Comparison of ENCODE assay signal across 8 cellular contexts in the genomic region with DNA sequence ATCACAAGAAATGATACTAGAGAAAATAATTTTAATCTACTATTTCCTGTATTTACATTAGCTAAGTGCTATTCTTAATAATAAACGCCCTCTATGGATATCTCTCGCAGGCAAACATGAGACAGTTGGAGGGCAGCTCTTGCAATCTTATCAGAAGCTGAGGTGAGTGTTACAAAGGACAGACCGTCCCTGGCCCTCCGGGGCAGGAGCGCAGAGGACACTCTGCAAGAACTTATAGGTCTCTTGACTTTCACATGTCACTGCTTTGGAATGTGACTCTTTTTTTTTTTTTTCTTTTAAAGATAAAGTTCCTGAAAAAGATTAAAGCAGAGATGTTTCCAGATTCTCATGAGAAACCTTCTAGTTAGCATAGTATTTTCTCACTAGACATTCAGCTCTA. TPM values are rescaled to one million over a fixed set of nuclear protein-coding genes. Genes with fewer than 3 reads are reported as not detected.
DNase-seq lines count a peak whose midpoint lies in the region; ATAC-seq and TF ChIP-seq lines count a peak whose summit lies in the region.

No MANE protein-coding gene starts in this region.

- H3K4me1 ChIP-seq in thoracic aorta (ENCODE audit: control insufficient read depth in 1 of 2, low read depth in 2 of 2), result peaks cover 22 to 51% of the 10 kb centered on the region in 2 donors

- no peaks in the 10 kb centered on the region for H3K36me3 ChIP-seq in thoracic aorta

- peaks cover 30% of the 10 kb centered on the region for H3K36me3 Mint-ChIP-seq in T-helper 2 cell treated with Interferon-gamma antibody and Interleukin-4, amounts not matched to agents 5 μg/mL and 100 μg/mL, for 36 hours (ENCODE audit: low read depth)
- H3K36me3 Mint-ChIP-seq in T-cell (peaks cover 32% of the 10 kb centered on the region), glutamatergic neuron (ENCODE audit: unreplicated experiment) (no peaks in the 10 kb centered on the region)
- H3K36me3 Mint-ChIP-seq in stimulated activated naive B cell treated with anti-CD40 and anti-IgM and Interleukin-4, amounts not matched to agents 10 μg/mL and 1 μg/mL and 100 μg/mL, for 72 hours, result peaks cover 6 to 8% of the 10 kb centered on the region in 2 donors

- H3K27me3 Mint-ChIP-seq in T-helper 2 cell treated with Interferon-gamma antibody and Interleukin-4, amounts not matched to agents 5 μg/mL and 100 μg/mL, for 36 hours (ENCODE audit: low read depth), result no peaks in the 10 kb centered on the region
- H3K27me3 Mint-ChIP-seq in T-cell, result no peaks in the 10 kb centered on the region
- peaks cover 3% of the 10 kb centered on the region for H3K27me3 Mint-ChIP-seq in glutamatergic neuron (ENCODE audit: unreplicated experiment)
- H3K27me3 Mint-ChIP-seq in stimulated activated naive B cell treated with anti-CD40 and anti-IgM and Interleukin-4, amounts not matched to agents 10 μg/mL and 1 μg/mL and 100 μg/mL, for 72 hours, result no peaks in the 10 kb centered on the region

- H3K4me3 Mint-ChIP-seq in T-helper 2 cell treated with Interferon-gamma antibody and Interleukin-4, amounts not matched to agents 5 μg/mL and 100 μg/mL, for 36 hours, result no peak overlapping the region
- H3K4me3 Mint-ChIP-seq in T-cell (no peak overlapping the region), glutamatergic neuron (ENCODE audit: unreplicated experiment) (no peak overlapping the region)
- no peak overlapping the region for H3K4me3 Mint-ChIP-seq in stimulated activated naive B cell treated with anti-CD40 and anti-IgM and Interleukin-4, amounts not matched to agents 10 μg/mL and 1 μg/mL and 100 μg/mL, for 72 hours

- CTCF ChIA-PET in T-cell (lab: Charles Lee), result interaction anchor here in 1 of 2 donors (0.6 to 1.7 kb wide), 5 partner anchors 41 to 380 kb away, joined by 3 to 5 read pairs (median 4); no protein-coding TSS in a partner anchor

- ATAC-seq in thoracic aorta (ENCODE audit: insufficient number of reproducible peaks, low FRiP score, low read depth), result peak; percentile 22
- ATAC-seq in T-cell (replicated peaks in 1 of 4), result no peak
- no peak for ATAC-seq in stimulated activated naive B cell treated with anti-CD40 and anti-IgM and Interleukin-4, amounts not matched to agents 10 μg/mL and 1 μg/mL and 100 μg/mL, for 72 hours (replicated peaks)

- no peaks in the 10 kb centered on the region for H3K9me3 ChIP-seq in thoracic aorta

- H3K27me3 ChIP-seq in thoracic aorta (replicated peaks; ENCODE audit: insufficient read depth), result no peaks in the 10 kb centered on the region

- TF ChIP-seq CTCF in thoracic aorta (IDR thresholded peaks at IDR 0.05) (no peak), glutamatergic neuron (IDR thresholded peaks at IDR 0.05; ENCODE audit: partially characterized antibody, unreplicated experiment) (no peak)

- no peak overlapping the region for H3K27ac Mint-ChIP-seq in T-helper 2 cell treated with Interferon-gamma antibody and Interleukin-4, amounts not matched to agents 5 μg/mL and 100 μg/mL, for 36 hours
- H3K27ac Mint-ChIP-seq in T-cell, result no peak overlapping the region
- H3K27ac Mint-ChIP-seq in glutamatergic neuron (ENCODE audit: unreplicated experiment), result no peak overlapping the region
- H3K27ac Mint-ChIP-seq in stimulated activated naive B cell treated with anti-CD40 and anti-IgM and Interleukin-4, amounts not matched to agents 10 μg/mL and 1 μg/mL and 100 μg/mL, for 72 hours, result no peak overlapping the region

- peak in 74 of 76 experiments; percentile 23 to 96 (median 82) for DNase-seq in HUDEP-2 (lab: John Stamatoyannopoulos, UW; ENCODE audit: unreplicated experiment in 76 of 76)
- peak; percentile 49 for DNase-seq in astrocyte of the hippocampus (ENCODE audit: low read depth, low spot score)
- peak; percentile 96 for DNase-seq in islet precursor cell
- no peak for DNase-seq in thoracic aorta (ENCODE audit: low spot score)
- DNase-seq in T-helper 2 cell treated with Interferon-gamma antibody and Interleukin-4, amounts not matched to agents 5 μg/mL and 100 μg/mL, for 36 hours (ENCODE audit: low spot score), result no peak
- no peak for DNase-seq in T-cell
- DNase-seq in glutamatergic neuron, result no peak
- DNase-seq in stimulated activated naive B cell treated with anti-CD40 and anti-IgM and Interleukin-4, amounts not matched to agents 10 μg/mL and 1 μg/mL and 100 μg/mL, for 72 hours, result no peak

- H3K4me3 ChIP-seq in thoracic aorta, result peak overlapping the region; percentile 68

- POLR2A ChIA-PET in T-cell (lab: Charles Lee), result interaction anchor here (0.5 to 1.1 kb wide), 2 partner anchors 337 to 1242 kb away, joined by 3 read pairs; no protein-coding TSS in a partner anchor

- no peaks in the 10 kb centered on the region for H3K9me3 Mint-ChIP-seq in T-helper 2 cell treated with Interferon-gamma antibody and Interleukin-4, amounts not matched to agents 5 μg/mL and 100 μg/mL, for 36 hours
- H3K9me3 Mint-ChIP-seq in T-cell (no peaks in the 10 kb centered on the region), glutamatergic neuron (ENCODE audit: unreplicated experiment) (no peaks in the 10 kb centered on the region)
- peaks cover 0 to 2% of the 10 kb centered on the region in 2 donors for H3K9me3 Mint-ChIP-seq in stimulated activated naive B cell treated with anti-CD40 and anti-IgM and Interleukin-4, amounts not matched to agents 10 μg/mL and 1 μg/mL and 100 μg/mL, for 72 hours

- peaks cover 11% of the 10 kb centered on the region for H3K4me1 Mint-ChIP-seq in T-helper 2 cell treated with Interferon-gamma antibody and Interleukin-4, amounts not matched to agents 5 μg/mL and 100 μg/mL, for 36 hours (ENCODE audit: low read depth)
- H3K4me1 Mint-ChIP-seq in T-cell (peaks cover 7 to 10% (median 9%) of the 10 kb centered on the region in 3 donors), glutamatergic neuron (ENCODE audit: low read depth, unreplicated experiment) (peaks cover 19% of the 10 kb centered on the region)
- peaks cover 18 to 36% of the 10 kb centered on the region in 2 donors for H3K4me1 Mint-ChIP-seq in stimulated activated naive B cell treated with anti-CD40 and anti-IgM and Interleukin-4, amounts not matched to agents 10 μg/mL and 1 μg/mL and 100 μg/mL, for 72 hours

- peak overlapping the region; percentile 82 to 88 for H3K27ac ChIP-seq in thoracic aorta

RNA-seq across cellular contexts. Expression of gene SYTL3, which starts 57.3 kb away (rescaled TPM):
- total RNA-seq in thoracic aorta (1 to 10 TPM; 7.1 to 9.6 TPM), T-cell (10 to 100 TPM; 14.4 to 45.6 (median 22.9) TPM), glutamatergic neuron (ENCODE audit: unreplicated experiment) (2.8 TPM)

Comparison
In these comparisons a context has a peak if more than half of its experiments do, and no peak if none do; other contexts are left out.
1. DNase-seq: peak in HUDEP-2 (74 of 76), astrocyte of the hippocampus (single experiment) and islet precursor cell (single experiment); none in thoracic aorta (single experiment), T-helper 2 cell treated with Interferon-gamma antibody and Interleukin-4, amounts not matched to agents 5 μg/mL and 100 μg/mL, for 36 hours (single experiment), T-cell (0 of 34), glutamatergic neuron (single experiment) and stimulated activated naive B cell treated with anti-CD40 and anti-IgM and Interleukin-4, amounts not matched to agents 10 μg/mL and 1 μg/mL and 100 μg/mL, for 72 hours (single experiment).